7 cellular contexts compared by ENCODE assay signal in the genomic region with DNA sequence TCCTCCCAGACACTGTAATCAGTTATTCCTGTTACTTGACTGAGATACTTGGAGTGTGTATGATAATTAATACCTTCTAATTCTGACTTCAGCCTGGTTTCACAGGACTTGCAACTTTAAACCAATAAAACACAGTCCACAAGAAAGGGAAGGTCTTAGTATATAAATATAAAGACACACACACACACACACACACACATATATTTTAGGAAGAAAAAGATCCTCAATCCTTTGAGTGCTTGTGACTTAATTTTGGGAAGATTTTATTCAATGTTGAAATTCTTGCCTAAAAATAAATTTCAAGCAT. TPM values are rescaled to one million over a fixed set of nuclear protein-coding genes. Genes with fewer than 3 reads are reported as not detected.
A peak's percentile ranks its signal among the peaks of the same experiment; 100 is the strongest.
DNase-seq lines count a peak whose midpoint lies in the region; ATAC-seq and TF ChIP-seq lines count a peak whose summit lies in the region.

No MANE protein-coding gene starts in this region.

- peak overlapping the region; percentile 94 for H2AFZ ChIP-seq in GM23338

- no peaks in the 10 kb centered on the region; the same call in 2 of the 3 replicates for H3K9me3 Mint-ChIP-seq in GM23338

- DNase-seq in GM23338 (ENCODE audit: low spot score) (no peak), fibroblast of villous mesenchyme (ENCODE audit: low read depth) (no peak), SKM-1 treated with dmso at 0.1 percent for 144 hours (lab: John Stamatoyannopoulos, UW; ENCODE audit: unreplicated experiment) (no peak), ureter (ENCODE audit: low spot score) (no peak)
- no peak for DNase-seq in stimulated activated CD4-positive, alpha-beta T cell treated with anti-CD3 and anti-CD28 coated beads, Interleukin-1b, Interleukin-23, amount 100 ng/mL, for 48 hours

- H3K36me3 Mint-ChIP-seq in GM23338 (ENCODE audit: low read depth): no peaks in the 10 kb centered on the region; the same call in 1 of the 3 replicates

- H3F3A ChIP-seq in GM23338 (replicated peaks; ENCODE audit: low read depth): peaks cover 5% of the 10 kb centered on the region; the same call in 1 of the 2 replicates

- H3K79me2 ChIP-seq in GM23338 (replicated peaks; ENCODE audit: insufficient read depth): peaks cover 36% of the 10 kb centered on the region

- H3K27me3 ChIP-seq in GM23338 (ENCODE audit: insufficient read depth): no peaks in the 10 kb centered on the region

- H3K4me1 ChIP-seq in GM23338 (ENCODE audit: insufficient read depth): peaks cover 10% of the 10 kb centered on the region

- H3K27me3 Mint-ChIP-seq in GM23338 (ENCODE audit: insufficient read depth, low read depth, poor library complexity): peaks cover 8% of the 10 kb centered on the region

- peak overlapping the region; percentile 88 for H3K4me3 Mint-ChIP-seq in GM23338

- peak overlapping the region; percentile 78 for H3K27ac Mint-ChIP-seq in GM23338

- H3K4me1 Mint-ChIP-seq in GM23338: peaks cover 22% of the 10 kb centered on the region

- H4K20me1 ChIP-seq in GM23338 (replicated peaks; ENCODE audit: insufficient read depth): no peaks in the 10 kb centered on the region; the same call in 1 of the 2 replicates

- TF ChIP-seq CTCF in GM23338 (conservative IDR thresholded peaks at IDR 0.05; ENCODE audit: low read depth in 2 of 2) (no peak), fibroblast of villous mesenchyme (IDR thresholded peaks at IDR 0.05; ENCODE audit: insufficient read depth, low read depth, low read length) (no peak)

- no peaks in the 10 kb centered on the region for H3K9me2 ChIP-seq in GM23338 (ENCODE audit: insufficient read depth)

- H3K27ac ChIP-seq in GM23338 (ENCODE audit: low read depth) (peak overlapping the region; percentile 91), skin epidermis (peak overlapping the region in 20 of 21 experiments; percentile 92 to 99 (median 98))

- H3K4me3 ChIP-seq in GM23338 (peak overlapping the region; percentile 69), fibroblast of villous mesenchyme (ENCODE audit: low read depth, low read length) (peak overlapping the region; percentile 78), skin epidermis (peak overlapping the region in 4 of 7 experiments; percentile 56 to 72 (median 63))

- H3K36me3 ChIP-seq in GM23338 (ENCODE audit: insufficient read depth): no peaks in the 10 kb centered on the region

- ATAC-seq in GM23338 (no peak), SK-N-SH treated with all-trans-retinoic acid at 6 μM for 48 hours (peak; percentile 7)

- H3K4me2 ChIP-seq in GM23338: peak overlapping the region; percentile 81

TF ChIP-seq in GM23338, 12 proteins besides CTCF, POLR2A, EP300 and RAD21:
- TF ChIP-seq, protein P1, sequence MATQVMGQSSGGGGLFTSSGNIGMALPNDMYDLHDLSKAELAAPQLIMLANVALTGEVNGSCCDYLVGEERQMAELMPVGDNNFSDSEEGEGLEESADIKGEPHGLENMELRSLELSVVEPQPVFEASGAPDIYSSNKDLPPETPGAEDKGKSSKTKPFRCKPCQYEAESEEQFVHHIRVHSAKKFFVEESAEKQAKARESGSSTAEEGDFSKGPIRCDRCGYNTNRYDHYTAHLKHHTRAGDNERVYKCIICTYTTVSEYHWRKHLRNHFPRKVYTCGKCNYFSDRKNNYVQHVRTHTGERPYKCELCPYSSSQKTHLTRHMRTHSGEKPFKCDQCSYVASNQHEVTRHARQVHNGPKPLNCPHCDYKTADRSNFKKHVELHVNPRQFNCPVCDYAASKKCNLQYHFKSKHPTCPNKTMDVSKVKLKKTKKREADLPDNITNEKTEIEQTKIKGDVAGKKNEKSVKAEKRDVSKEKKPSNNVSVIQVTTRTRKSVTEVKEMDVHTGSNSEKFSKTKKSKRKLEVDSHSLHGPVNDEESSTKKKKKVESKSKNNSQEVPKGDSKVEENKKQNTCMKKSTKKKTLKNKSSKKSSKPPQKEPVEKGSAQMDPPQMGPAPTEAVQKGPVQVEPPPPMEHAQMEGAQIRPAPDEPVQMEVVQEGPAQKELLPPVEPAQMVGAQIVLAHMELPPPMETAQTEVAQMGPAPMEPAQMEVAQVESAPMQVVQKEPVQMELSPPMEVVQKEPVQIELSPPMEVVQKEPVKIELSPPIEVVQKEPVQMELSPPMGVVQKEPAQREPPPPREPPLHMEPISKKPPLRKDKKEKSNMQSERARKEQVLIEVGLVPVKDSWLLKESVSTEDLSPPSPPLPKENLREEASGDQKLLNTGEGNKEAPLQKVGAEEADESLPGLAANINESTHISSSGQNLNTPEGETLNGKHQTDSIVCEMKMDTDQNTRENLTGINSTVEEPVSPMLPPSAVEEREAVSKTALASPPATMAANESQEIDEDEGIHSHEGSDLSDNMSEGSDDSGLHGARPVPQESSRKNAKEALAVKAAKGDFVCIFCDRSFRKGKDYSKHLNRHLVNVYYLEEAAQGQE (IDR thresholded peaks at IDR 0.05; ENCODE audit: unreplicated experiment): no peak
- TF ChIP-seq NANOG (IDR thresholded peaks at IDR 0.05; ENCODE audit: borderline replicate concordance): no peak
- TF ChIP-seq ETS1 (IDR thresholded peaks at IDR 0.05): no peak
- TF ChIP-seq STAT1 (IDR thresholded peaks at IDR 0.05; ENCODE audit: unreplicated experiment): no peak
- no peak for TF ChIP-seq POLR2AphosphoS5 (IDR thresholded peaks at IDR 0.05; ENCODE audit: low read depth)
- TF ChIP-seq CREB1 (CRISPR knock-in tag; IDR thresholded peaks at IDR 0.05; ENCODE audit: low read depth): no peak
- TF ChIP-seq EZH2phosphoT487 (IDR thresholded peaks at IDR 0.05; ENCODE audit: unreplicated experiment): no peak
- no peak for TF ChIP-seq ZNF114 (CRISPR knock-in tag; IDR thresholded peaks at IDR 0.05)
- no peak for TF ChIP-seq JUNB (IDR thresholded peaks at IDR 0.05; ENCODE audit: unreplicated experiment)
- TF ChIP-seq EZH2 (IDR thresholded peaks at IDR 0.05; ENCODE audit: low read depth, unreplicated experiment): no peak

TF ChIP-seq in SK-N-SH treated with all-trans-retinoic acid at 6 μM for 48 hours, 23 proteins besides CTCF, POLR2A, EP300 and RAD21:
- no peak for TF ChIP-seq PATZ1 (CRISPR knock-in tag; IDR thresholded peaks at IDR 0.05; ENCODE audit: borderline replicate concordance)
- TF ChIP-seq, protein P2, sequence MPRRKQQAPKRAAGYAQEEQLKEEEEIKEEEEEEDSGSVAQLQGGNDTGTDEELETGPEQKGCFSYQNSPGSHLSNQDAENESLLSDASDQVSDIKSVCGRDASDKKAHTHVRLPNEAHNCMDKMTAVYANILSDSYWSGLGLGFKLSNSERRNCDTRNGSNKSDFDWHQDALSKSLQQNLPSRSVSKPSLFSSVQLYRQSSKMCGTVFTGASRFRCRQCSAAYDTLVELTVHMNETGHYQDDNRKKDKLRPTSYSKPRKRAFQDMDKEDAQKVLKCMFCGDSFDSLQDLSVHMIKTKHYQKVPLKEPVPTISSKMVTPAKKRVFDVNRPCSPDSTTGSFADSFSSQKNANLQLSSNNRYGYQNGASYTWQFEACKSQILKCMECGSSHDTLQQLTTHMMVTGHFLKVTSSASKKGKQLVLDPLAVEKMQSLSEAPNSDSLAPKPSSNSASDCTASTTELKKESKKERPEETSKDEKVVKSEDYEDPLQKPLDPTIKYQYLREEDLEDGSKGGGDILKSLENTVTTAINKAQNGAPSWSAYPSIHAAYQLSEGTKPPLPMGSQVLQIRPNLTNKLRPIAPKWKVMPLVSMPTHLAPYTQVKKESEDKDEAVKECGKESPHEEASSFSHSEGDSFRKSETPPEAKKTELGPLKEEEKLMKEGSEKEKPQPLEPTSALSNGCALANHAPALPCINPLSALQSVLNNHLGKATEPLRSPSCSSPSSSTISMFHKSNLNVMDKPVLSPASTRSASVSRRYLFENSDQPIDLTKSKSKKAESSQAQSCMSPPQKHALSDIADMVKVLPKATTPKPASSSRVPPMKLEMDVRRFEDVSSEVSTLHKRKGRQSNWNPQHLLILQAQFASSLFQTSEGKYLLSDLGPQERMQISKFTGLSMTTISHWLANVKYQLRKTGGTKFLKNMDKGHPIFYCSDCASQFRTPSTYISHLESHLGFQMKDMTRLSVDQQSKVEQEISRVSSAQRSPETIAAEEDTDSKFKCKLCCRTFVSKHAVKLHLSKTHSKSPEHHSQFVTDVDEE (CRISPR knock-in tag; IDR thresholded peaks at IDR 0.05): no peak

RNA-seq across cellular contexts. Expression of gene VPS54, which starts 0.7 kb away (rescaled TPM):
- 17.0 and 20.7 TPM in 2 replicates for total RNA-seq in GM23338 (2014; rRNA removed; shearing (Covaris generic))
- 6.1 and 6.6 TPM in 2 replicates for polyA plus RNA-seq in GM23338 (2016; fragmentation: Nextera tagmentation; extraction: Ambion mirVana)
- total RNA-seq in fibroblast of villous mesenchyme: 22.2 and 32.0 TPM in 2 replicates
- total RNA-seq in ureter: 27.5 TPM
